Comparison of ENCODE assay signal across 17 cellular contexts in genomic region chr5:52776116-52776515, GRCh38. TPM values are rescaled to one million over a fixed set of nuclear protein-coding genes. Genes with fewer than 3 reads are reported as not detected.
A peak's percentile ranks its signal among the peaks of the same experiment; 100 is the strongest.
DNase-seq lines count a peak whose midpoint lies in the region; ATAC-seq, FAIRE-seq and TF ChIP-seq lines count a peak whose summit lies in the region.
"Had no signal": no experiment of that assay in that cellular context is flagged by ENCODE, and none has a peak within 500 bp of the region (broad histone marks: within the 10 kb centered on the region; RNA-seq: fewer than 3 reads in every experiment).

No MANE protein-coding gene starts in this region.

- no peak overlapping the region for H3K9ac ChIP-seq in Loucy (ENCODE audit: low read depth, low read length, poor library complexity, severe bottlenecking)

- intact Hi-C loops in right lobe of liver (cut with DNase I): no loop called here

- H3K27ac Mint-ChIP-seq in activated naive CD4-positive, alpha-beta T cell treated with anti-CD3 and anti-CD28 coated beads, Interleukin-2, amount 50 U/mL, for 24 hours: peak overlapping the region; percentile 49

- 86 to 92% (median 89%) methylated on average over 2 of the region's 2 CpGs for WGBS in small intestine, 3 donors
- 80% methylated on average over 1 of the region's 2 CpGs for WGBS in right lobe of liver (ENCODE audit: insufficient coverage, low coverage, low lambda C conversion rate, missing lambda C conversion rate)

- H3K4me2 ChIP-seq in Loucy (ENCODE audit: low read depth, low read length, poor library complexity, severe bottlenecking): peak overlapping the region; percentile 12

- no peaks in the 10 kb centered on the region for H3K27me3 Mint-ChIP-seq in activated naive CD4-positive, alpha-beta T cell treated with anti-CD3 and anti-CD28 coated beads, Interleukin-2, amount 50 U/mL, for 24 hours

- H3K4me3 Mint-ChIP-seq in activated naive CD4-positive, alpha-beta T cell treated with anti-CD3 and anti-CD28 coated beads, Interleukin-2, amount 50 U/mL, for 24 hours: peak overlapping the region; percentile 28

- no peaks in the 10 kb centered on the region for H3K9me3 Mint-ChIP-seq in activated naive CD4-positive, alpha-beta T cell treated with anti-CD3 and anti-CD28 coated beads, Interleukin-2, amount 50 U/mL, for 24 hours

- H3K4me3 ChIP-seq in Loucy (ENCODE audit: low read length, poor library complexity, severe bottlenecking) (no peak overlapping the region), small intestine (ENCODE audit: low read depth in 1 of 2, low read length in 2 of 2) (peak overlapping the region in 1 of 2 donors; percentile 34), right lobe of liver (no peak overlapping the region)
- H3K4me3 ChIP-seq: pancreas had no signal

- no peak for FAIRE-seq in small intestine (lab: Jason Lieb, UNC)
- FAIRE-seq: pancreas had no signal

- TF ChIP-seq CTCF in Loucy (conservative IDR thresholded peaks at IDR 0.05; ENCODE audit: low read length) (no peak), right lobe of liver (IDR thresholded peaks at IDR 0.05) (no peak)

- ATAC-seq in right lobe of liver: no peak
- ATAC-seq in GM18873 (IDR thresholded peaks at IDR 0.05; ENCODE audit: low FRiP score, unreplicated experiment): no peak
- ATAC-seq: Panc1, pancreas had no signal

- H3K9me3 ChIP-seq in Loucy (ENCODE audit: insufficient read depth, low read depth, low read length): no peaks in the 10 kb centered on the region
- no peaks in the 10 kb centered on the region for H3K9me3 ChIP-seq in small intestine (ENCODE audit: control insufficient read depth, low read depth)
- H3K9me3 ChIP-seq in right lobe of liver: no peaks in the 10 kb centered on the region
- H3K9me3 ChIP-seq: pancreas had no signal

- no peak overlapping the region for H2AFZ ChIP-seq in Loucy (ENCODE audit: low read length)

- H4K20me1 ChIP-seq in Loucy (ENCODE audit: insufficient read depth, low read length, poor library complexity, severe bottlenecking): no peaks in the 10 kb centered on the region

- H3K27ac ChIP-seq in small intestine (ENCODE audit: low read depth in 1 of 2, low read length in 1 of 2) (peak overlapping the region; percentile 56 to 68), right lobe of liver (no peak overlapping the region)
- H3K27ac ChIP-seq: HL-60, pancreas had no signal

- H3K27me3 ChIP-seq in Loucy (ENCODE audit: insufficient read depth, low read length, poor library complexity, severe bottlenecking) (no peaks in the 10 kb centered on the region), small intestine (ENCODE audit: control insufficient read depth in 2 of 2, insufficient read depth in 2 of 2, low read length in 2 of 2) (no peaks in the 10 kb centered on the region), right lobe of liver (no peaks in the 10 kb centered on the region)
- H3K27me3 ChIP-seq: pancreas had no signal

- H3F3A ChIP-seq in Loucy (ENCODE audit: low read depth): no peaks in the 10 kb centered on the region

- no peaks in the 10 kb centered on the region for H3K9me2 ChIP-seq in Loucy (replicated peaks; ENCODE audit: low read depth, low read length)

- H3K79me2 ChIP-seq in Loucy (ENCODE audit: insufficient read depth, low read length): no peaks in the 10 kb centered on the region

- DNase-seq in SKM-1 treated with dmso at 0.1 percent for 144 hours (lab: John Stamatoyannopoulos, UW; ENCODE audit: unreplicated experiment) (peak; percentile 60), SKM-1 (lab: John Stamatoyannopoulos, UW; ENCODE audit: unreplicated experiment) (no peak), small intestine (peak; percentile 65), right lobe of liver (no peak), NCI-H2029 (lab: John Stamatoyannopoulos, UW) (no peak)
- DNase-seq: islet precursor cell, Kasumi-1, NCI-H1694 treated with DMSO at 0.1 percent for 48 hours, NCI-H526, pancreas, trophoblast cell had no signal

- TF ChIP-seq POLR2A in right lobe of liver (IDR thresholded peaks at IDR 0.05): no peak

- H3K4me1 Mint-ChIP-seq in activated naive CD4-positive, alpha-beta T cell treated with anti-CD3 and anti-CD28 coated beads, Interleukin-2, amount 50 U/mL, for 24 hours: peaks cover 44% of the 10 kb centered on the region

- H3K36me3 ChIP-seq in Loucy (ENCODE audit: insufficient read depth, low read length) (no peaks in the 10 kb centered on the region), small intestine (ENCODE audit: control insufficient read depth in 2 of 2, insufficient read depth in 2 of 2, low read length in 2 of 2) (no peaks in the 10 kb centered on the region), right lobe of liver (no peaks in the 10 kb centered on the region)
- H3K36me3 ChIP-seq: pancreas had no signal

- H3K4me1 ChIP-seq in Loucy (ENCODE audit: insufficient read depth, low read length, poor library complexity, severe bottlenecking) (peaks cover 40% of the 10 kb centered on the region), small intestine (ENCODE audit: control insufficient read depth in 2 of 2, insufficient read depth in 1 of 2, low read depth in 1 of 2, low read length in 1 of 2) (no peaks in the 10 kb centered on the region), right lobe of liver (peaks cover 0 to 23% (median 10%) of the 10 kb centered on the region in 4 donors)

- H3K36me3 Mint-ChIP-seq in activated naive CD4-positive, alpha-beta T cell treated with anti-CD3 and anti-CD28 coated beads, Interleukin-2, amount 50 U/mL, for 24 hours: no peaks in the 10 kb centered on the region

RNA-seq across cellular contexts. Expression of gene ITGA1, which starts 11.6 kb away (rescaled TPM):
- 1 to 10 TPM; 1.6 to 7.5 (median 2.4) TPM for polyA plus RNA-seq in small intestine
- 100 to 1,000 TPM in 1 of 6 experiments, 10 to 100 TPM in 5; 66.5 to 116 (median 82.1) TPM for total RNA-seq in right lobe of liver
- total RNA-seq: G401 had no signal

RNA-seq across cellular contexts. Expression of gene PELO, which starts 11.6 kb away (rescaled TPM):
- 1 to 10 TPM; 4.0 to 9.7 (median 9.0) TPM for polyA plus RNA-seq in small intestine
- total RNA-seq in right lobe of liver: 10 to 100 TPM; 14.6 to 24.6 (median 17.6) TPM

Comparison
In these comparisons a context has a peak if more than half of its experiments do, and no peak if none do; other contexts are left out.
1. DNase-seq: peak in SKM-1 treated with dmso at 0.1 percent for 144 hours (single experiment) and small intestine (single experiment); none in SKM-1 (single experiment), right lobe of liver (0 of 3) and NCI-H2029 (single experiment).
2. H3K27ac ChIP-seq: peak in small intestine (2 of 2); none in right lobe of liver (0 of 3).